ENCODE assay signal across 1 cellular context in the genomic region with DNA sequence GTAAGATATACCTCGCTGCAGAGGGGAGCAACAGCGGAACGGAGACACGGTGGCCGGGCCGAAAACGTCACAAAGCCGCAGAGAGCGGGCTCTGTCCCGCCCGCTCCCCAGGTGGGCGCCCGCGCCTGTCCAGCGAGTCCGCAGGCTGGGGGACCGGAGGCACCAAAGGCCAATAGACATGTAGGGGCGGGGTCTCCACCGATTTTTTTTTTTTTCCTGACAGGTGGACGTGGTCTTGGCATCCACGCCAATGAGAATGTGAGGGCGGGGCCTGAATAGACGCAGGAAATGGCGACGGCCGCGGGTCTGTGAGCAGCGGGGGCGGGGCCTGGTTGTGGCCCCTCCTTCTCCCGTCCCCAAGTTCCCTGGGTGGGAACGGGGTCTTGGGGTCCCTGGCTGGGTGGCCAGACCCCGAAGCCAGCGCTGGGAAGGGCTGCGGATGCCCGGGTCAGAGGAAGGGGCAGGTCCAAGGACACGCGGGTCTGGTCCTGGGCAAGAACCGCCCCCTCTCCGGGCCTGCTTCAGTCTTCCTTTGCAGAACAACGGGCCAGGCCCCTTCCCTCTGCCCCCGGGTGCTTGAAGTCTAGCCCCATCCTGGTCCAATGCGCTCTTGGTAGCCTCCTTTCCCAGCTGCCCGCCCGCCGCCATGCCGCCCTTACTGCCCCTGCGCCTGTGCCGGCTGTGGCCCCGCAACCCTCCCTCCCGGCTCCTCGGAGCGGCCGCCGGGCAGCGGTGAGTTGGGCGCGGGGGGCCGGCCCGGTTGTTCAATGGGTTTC.
TF ChIP-seq lines count a peak whose summit lies in the region.

A gene with protein sequence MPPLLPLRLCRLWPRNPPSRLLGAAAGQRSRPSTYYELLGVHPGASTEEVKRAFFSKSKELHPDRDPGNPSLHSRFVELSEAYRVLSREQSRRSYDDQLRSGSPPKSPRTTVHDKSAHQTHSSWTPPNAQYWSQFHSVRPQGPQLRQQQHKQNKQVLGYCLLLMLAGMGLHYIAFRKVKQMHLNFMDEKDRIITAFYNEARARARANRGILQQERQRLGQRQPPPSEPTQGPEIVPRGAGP (plus strand): TSS at position 340 of the 776 bp plus-strand sequence. CDS start 307 bp downstream, at position 647.

TF ChIP-seq in GM12878, 131 proteins besides CTCF, POLR2A, EP300 and RAD21 (continued from another document):
- TF ChIP-seq PAX5 (IDR thresholded peaks at IDR 0.05; ENCODE audit: borderline replicate concordance, low read depth, low read length) (peak; percentile 64; the same call in 1 of the 2 replicates), HDGF (IDR thresholded peaks at IDR 0.05) (0 out of 2 replicates have a peak, but pooled peaks have one; percentile 59), SUZ12 (IDR thresholded peaks at IDR 0.05; ENCODE audit: unreplicated experiment) (no peak), GABPA (IDR thresholded peaks at IDR 0.05; ENCODE audit: low read depth) (no peak), NBN (IDR thresholded peaks at IDR 0.05) (peak; percentile 54; the same call in 1 of the 2 replicates), SMC3 (IDR thresholded peaks at IDR 0.05; ENCODE audit: borderline replicate concordance, low read length) (no peak), TAF1 (IDR thresholded peaks at IDR 0.05; ENCODE audit: borderline replicate concordance, low read depth, low read length) (0 out of 2 replicates have a peak, but pooled peaks have one; percentile 21), MTA2 (IDR thresholded peaks at IDR 0.05; ENCODE audit: low read depth) (no peak), POU2F2 (IDR thresholded peaks at IDR 0.05; ENCODE audit: borderline replicate concordance, low read depth, low read length) (no peak), EZH2 (IDR thresholded peaks at IDR 0.05; ENCODE audit: borderline replicate concordance, control insufficient read depth, low read depth, low read length) (no peak), CEBPB (IDR thresholded peaks at IDR 0.05; ENCODE audit: borderline replicate concordance in 1 of 2, low read depth in 2 of 2, low read length in 2 of 2) (no peak), CHD2 (IDR thresholded peaks at IDR 0.05; ENCODE audit: borderline replicate concordance, low read depth, low read length) (no peak), KLF5 (IDR thresholded peaks at IDR 0.05; ENCODE audit: partially characterized antibody) (no peak), GATAD2B (conservative IDR thresholded peaks at IDR 0.05; ENCODE audit: low read depth) (peak; percentile 87; the same call in 1 of the 2 replicates), TCF7 (IDR thresholded peaks at IDR 0.05; ENCODE audit: borderline replicate concordance) (no peak), IRF4 (IDR thresholded peaks at IDR 0.05; ENCODE audit: low read depth, low read length) (no peak), ZBED1 (IDR thresholded peaks at IDR 0.05; ENCODE audit: borderline replicate concordance) (no peak)
- TF ChIP-seq, protein P1, sequence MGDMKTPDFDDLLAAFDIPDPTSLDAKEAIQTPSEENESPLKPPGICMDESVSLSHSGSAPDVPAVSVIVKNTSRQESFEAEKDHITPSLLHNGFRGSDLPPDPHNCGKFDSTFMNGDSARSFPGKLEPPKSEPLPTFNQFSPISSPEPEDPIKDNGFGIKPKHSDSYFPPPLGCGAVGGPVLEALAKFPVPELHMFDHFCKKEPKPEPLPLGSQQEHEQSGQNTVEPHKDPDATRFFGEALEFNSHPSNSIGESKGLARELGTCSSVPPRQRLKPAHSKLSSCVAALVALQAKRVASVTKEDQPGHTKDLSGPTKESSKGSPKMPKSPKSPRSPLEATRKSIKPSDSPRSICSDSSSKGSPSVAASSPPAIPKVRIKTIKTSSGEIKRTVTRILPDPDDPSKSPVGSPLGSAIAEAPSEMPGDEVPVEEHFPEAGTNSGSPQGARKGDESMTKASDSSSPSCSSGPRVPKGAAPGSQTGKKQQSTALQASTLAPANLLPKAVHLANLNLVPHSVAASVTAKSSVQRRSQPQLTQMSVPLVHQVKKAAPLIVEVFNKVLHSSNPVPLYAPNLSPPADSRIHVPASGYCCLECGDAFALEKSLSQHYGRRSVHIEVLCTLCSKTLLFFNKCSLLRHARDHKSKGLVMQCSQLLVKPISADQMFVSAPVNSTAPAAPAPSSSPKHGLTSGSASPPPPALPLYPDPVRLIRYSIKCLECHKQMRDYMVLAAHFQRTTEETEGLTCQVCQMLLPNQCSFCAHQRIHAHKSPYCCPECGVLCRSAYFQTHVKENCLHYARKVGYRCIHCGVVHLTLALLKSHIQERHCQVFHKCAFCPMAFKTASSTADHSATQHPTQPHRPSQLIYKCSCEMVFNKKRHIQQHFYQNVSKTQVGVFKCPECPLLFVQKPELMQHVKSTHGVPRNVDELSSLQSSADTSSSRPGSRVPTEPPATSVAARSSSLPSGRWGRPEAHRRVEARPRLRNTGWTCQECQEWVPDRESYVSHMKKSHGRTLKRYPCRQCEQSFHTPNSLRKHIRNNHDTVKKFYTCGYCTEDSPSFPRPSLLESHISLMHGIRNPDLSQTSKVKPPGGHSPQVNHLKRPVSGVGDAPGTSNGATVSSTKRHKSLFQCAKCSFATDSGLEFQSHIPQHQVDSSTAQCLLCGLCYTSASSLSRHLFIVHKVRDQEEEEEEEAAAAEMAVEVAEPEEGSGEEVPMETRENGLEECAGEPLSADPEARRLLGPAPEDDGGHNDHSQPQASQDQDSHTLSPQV (IDR thresholded peaks at IDR 0.05): no peak
- TF ChIP-seq, protein P2, sequence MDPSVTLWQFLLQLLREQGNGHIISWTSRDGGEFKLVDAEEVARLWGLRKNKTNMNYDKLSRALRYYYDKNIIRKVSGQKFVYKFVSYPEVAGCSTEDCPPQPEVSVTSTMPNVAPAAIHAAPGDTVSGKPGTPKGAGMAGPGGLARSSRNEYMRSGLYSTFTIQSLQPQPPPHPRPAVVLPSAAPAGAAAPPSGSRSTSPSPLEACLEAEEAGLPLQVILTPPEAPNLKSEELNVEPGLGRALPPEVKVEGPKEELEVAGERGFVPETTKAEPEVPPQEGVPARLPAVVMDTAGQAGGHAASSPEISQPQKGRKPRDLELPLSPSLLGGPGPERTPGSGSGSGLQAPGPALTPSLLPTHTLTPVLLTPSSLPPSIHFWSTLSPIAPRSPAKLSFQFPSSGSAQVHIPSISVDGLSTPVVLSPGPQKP (IDR thresholded peaks at IDR 0.05; ENCODE audit: low read depth, low read length): no peak
- TF ChIP-seq, protein P3, sequence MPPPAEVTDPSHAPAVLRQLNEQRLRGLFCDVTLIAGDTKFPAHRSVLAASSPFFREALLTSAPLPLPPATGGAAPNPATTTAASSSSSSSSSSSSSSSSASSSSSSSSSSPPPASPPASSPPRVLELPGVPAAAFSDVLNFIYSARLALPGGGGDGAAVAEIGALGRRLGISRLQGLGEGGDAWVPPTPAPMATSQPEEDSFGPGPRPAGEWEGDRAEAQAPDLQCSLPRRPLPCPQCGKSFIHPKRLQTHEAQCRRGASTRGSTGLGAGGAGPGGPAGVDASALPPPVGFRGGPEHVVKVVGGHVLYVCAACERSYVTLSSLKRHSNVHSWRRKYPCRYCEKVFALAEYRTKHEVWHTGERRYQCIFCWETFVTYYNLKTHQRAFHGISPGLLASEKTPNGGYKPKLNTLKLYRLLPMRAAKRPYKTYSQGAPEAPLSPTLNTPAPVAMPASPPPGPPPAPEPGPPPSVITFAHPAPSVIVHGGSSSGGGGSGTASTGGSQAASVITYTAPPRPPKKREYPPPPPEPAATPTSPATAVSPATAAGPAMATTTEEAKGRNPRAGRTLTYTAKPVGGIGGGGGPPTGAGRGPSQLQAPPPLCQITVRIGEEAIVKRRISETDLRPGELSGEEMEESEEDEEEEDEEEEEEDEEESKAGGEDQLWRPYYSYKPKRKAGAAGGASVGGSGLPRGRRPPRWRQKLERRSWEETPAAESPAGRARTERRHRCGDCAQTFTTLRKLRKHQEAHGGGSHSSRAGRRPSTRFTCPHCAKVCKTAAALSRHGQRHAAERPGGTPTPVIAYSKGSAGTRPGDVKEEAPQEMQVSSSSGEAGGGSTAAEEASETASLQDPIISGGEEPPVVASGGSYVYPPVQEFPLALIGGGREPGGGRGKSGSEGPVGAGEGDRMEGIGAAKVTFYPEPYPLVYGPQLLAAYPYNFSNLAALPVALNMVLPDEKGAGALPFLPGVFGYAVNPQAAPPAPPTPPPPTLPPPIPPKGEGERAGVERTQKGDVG (CRISPR knock-in tag; IDR thresholded peaks at IDR 0.05): no peak
